In the genomic region with DNA sequence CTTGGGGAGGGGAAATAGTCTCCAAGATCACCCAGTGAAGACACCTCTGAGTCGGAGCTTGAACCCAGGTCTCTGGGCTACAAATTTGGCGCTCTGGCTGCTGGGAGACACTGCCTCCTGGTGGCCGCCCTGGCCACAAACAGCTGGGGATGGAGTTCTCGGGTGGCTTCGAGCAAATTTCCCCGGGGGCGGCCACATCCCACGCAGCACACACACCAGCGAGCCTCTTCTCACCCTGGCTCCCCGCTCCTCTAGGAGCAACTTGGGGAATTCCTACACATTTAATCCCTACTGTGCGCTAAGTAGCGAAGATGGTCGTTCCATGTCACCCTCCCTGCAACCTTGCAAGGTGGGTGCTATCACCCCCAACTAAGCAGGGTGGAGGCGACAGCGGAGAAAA, we compare ENCODE assay signal across 11 cellular contexts.
DNase-seq lines count a peak whose midpoint lies in the region; ATAC-seq, FAIRE-seq and TF ChIP-seq lines count a peak whose summit lies in the region.
"Had no signal": no experiment of that assay in that cellular context is flagged by ENCODE, and none has a peak within 500 bp of the region (broad histone marks: within the 10 kb centered on the region; RNA-seq: fewer than 3 reads in every experiment).

No MANE protein-coding gene starts in this region.

- H3K9ac ChIP-seq in Loucy (ENCODE audit: low read depth, low read length, poor library complexity, severe bottlenecking) (no peak overlapping the region), astrocyte (ENCODE audit: low read length) (no peak overlapping the region)

- no peaks in the 10 kb centered on the region for H4K20me1 ChIP-seq in Loucy (ENCODE audit: insufficient read depth, low read length, poor library complexity, severe bottlenecking)
- H4K20me1 ChIP-seq in astrocyte (ENCODE audit: insufficient read depth, low read length): no peaks in the 10 kb centered on the region

- H3K36me3 Mint-ChIP-seq in CD14-positive monocyte (no peaks in the 10 kb centered on the region), astrocyte (ENCODE audit: low read depth, unreplicated experiment) (no peaks in the 10 kb centered on the region)
- H3K36me3 Mint-ChIP-seq in naive thymus-derived CD4-positive, alpha-beta T cell: no peaks in the 10 kb centered on the region
- H3K36me3 Mint-ChIP-seq: activated naive CD4-positive, alpha-beta T cell treated with anti-CD3 and anti-CD28 coated beads, Interleukin-2, amount 50 U/mL, for 72 hours; naive B cell had no signal

- intact Hi-C loops in CD14-positive monocyte (cut with micrococcal nuclease): loop anchor here in 1 of 2 donors (5.0 kb wide), 1 partner anchor 126 kb away; no protein-coding TSS in a partner anchor
- intact Hi-C loops in naive thymus-derived CD4-positive, alpha-beta T cell (cut with micrococcal nuclease): no loop called here

- FAIRE-seq in astrocyte (lab: Jason Lieb, UNC): no peak

- H3K9me3 ChIP-seq in Loucy (ENCODE audit: insufficient read depth, low read depth, low read length): no peaks in the 10 kb centered on the region
- H3K9me3 ChIP-seq in astrocyte (ENCODE audit: insufficient read depth, low read depth, low read length): no peaks in the 10 kb centered on the region
- H3K9me3 ChIP-seq in naive thymus-derived CD4-positive, alpha-beta T cell (ENCODE audit: control insufficient read depth in 2 of 3, low read length in 3 of 3): no peaks in the 10 kb centered on the region
- H3K9me3 ChIP-seq: vagina had no signal

- H3K27me3 Mint-ChIP-seq in CD14-positive monocyte (ENCODE audit: low read depth in 3 of 3) (peaks cover 8 to 20% (median 18%) of the 10 kb centered on the region in 3 donors), astrocyte (ENCODE audit: low read depth, unreplicated experiment) (peaks cover 65% of the 10 kb centered on the region)
- H3K27me3 Mint-ChIP-seq in naive thymus-derived CD4-positive, alpha-beta T cell: peaks cover 5 to 35% (median 16%) of the 10 kb centered on the region in 5 donors

- no peak overlapping the region for H3K4me2 ChIP-seq in Loucy (ENCODE audit: low read depth, low read length, poor library complexity, severe bottlenecking)
- H3K4me2 ChIP-seq in astrocyte (ENCODE audit: low read length): no peak overlapping the region

- no peak overlapping the region for H3K27ac ChIP-seq in astrocyte (ENCODE audit: low read depth, low read length)
- H3K27ac ChIP-seq in naive thymus-derived CD4-positive, alpha-beta T cell (ENCODE audit: low read depth, low read length): no peak overlapping the region
- H3K27ac ChIP-seq: vagina had no signal

- CTCF ChIA-PET in naive thymus-derived CD4-positive, alpha-beta T cell (lab: Charles Lee): interaction anchor here (0.9 to 2.3 kb wide), 9 partner anchors 8 to 271 kb away, joined by 3 to 15 read pairs (median 3); no protein-coding TSS in a partner anchor

- H3K4me3 Mint-ChIP-seq in CD14-positive monocyte (peak overlapping the region in 1 of 2 donors; percentile 9), astrocyte (ENCODE audit: unreplicated experiment) (no peak overlapping the region)
- H3K4me3 Mint-ChIP-seq in naive thymus-derived CD4-positive, alpha-beta T cell: peak overlapping the region in 4 of 10 donors; percentile 21 to 43 (median 32)

- H3K9me3 Mint-ChIP-seq in CD14-positive monocyte (no peaks in the 10 kb centered on the region), astrocyte (ENCODE audit: unreplicated experiment) (peaks cover 11% of the 10 kb centered on the region)
- no peaks in the 10 kb centered on the region for H3K9me3 Mint-ChIP-seq in naive thymus-derived CD4-positive, alpha-beta T cell
- H3K9me3 Mint-ChIP-seq: activated naive CD4-positive, alpha-beta T cell treated with anti-CD3 and anti-CD28 coated beads, Interleukin-2, amount 50 U/mL, for 72 hours; naive B cell had no signal

- POLR2A ChIA-PET in naive thymus-derived CD4-positive, alpha-beta T cell (lab: Charles Lee): no interaction called here

- H3K4me1 ChIP-seq in Loucy (ENCODE audit: insufficient read depth, low read length, poor library complexity, severe bottlenecking): peaks cover 4% of the 10 kb centered on the region
- H3K4me1 ChIP-seq in astrocyte (ENCODE audit: insufficient read depth, low read length): peaks cover 4% of the 10 kb centered on the region
- peaks cover 0 to 4% of the 10 kb centered on the region in 2 donors for H3K4me1 ChIP-seq in naive thymus-derived CD4-positive, alpha-beta T cell (ENCODE audit: control insufficient read depth in 2 of 2, insufficient read depth in 2 of 2, low read length in 2 of 2)

- H3K27me3 ChIP-seq in Loucy (ENCODE audit: insufficient read depth, low read length, poor library complexity, severe bottlenecking) (no peaks in the 10 kb centered on the region), astrocyte (ENCODE audit: insufficient read depth, low read length) (peaks cover 6% of the 10 kb centered on the region)
- no peaks in the 10 kb centered on the region for H3K27me3 ChIP-seq in naive thymus-derived CD4-positive, alpha-beta T cell (ENCODE audit: control insufficient read depth in 2 of 2, insufficient read depth in 2 of 2, low read length in 2 of 2)
- H3K27me3 ChIP-seq: vagina had no signal

- H3K79me2 ChIP-seq in Loucy (ENCODE audit: insufficient read depth, low read length): no peaks in the 10 kb centered on the region
- no peaks in the 10 kb centered on the region for H3K79me2 ChIP-seq in astrocyte (ENCODE audit: insufficient read depth, low read length)

- no peaks in the 10 kb centered on the region for H3F3A ChIP-seq in Loucy (ENCODE audit: low read depth)

- no peak overlapping the region for H3K27ac Mint-ChIP-seq in CD14-positive monocyte
- H3K27ac Mint-ChIP-seq in astrocyte (ENCODE audit: unreplicated experiment): no peak overlapping the region
- no peak overlapping the region for H3K27ac Mint-ChIP-seq in naive thymus-derived CD4-positive, alpha-beta T cell
- H3K27ac Mint-ChIP-seq: activated naive CD4-positive, alpha-beta T cell treated with anti-CD3 and anti-CD28 coated beads, Interleukin-2, amount 50 U/mL, for 72 hours had no signal

- no peaks in the 10 kb centered on the region for H3K36me3 ChIP-seq in Loucy (ENCODE audit: insufficient read depth, low read length)
- H3K36me3 ChIP-seq in astrocyte (ENCODE audit: insufficient read depth, low read length): no peaks in the 10 kb centered on the region
- no peaks in the 10 kb centered on the region for H3K36me3 ChIP-seq in naive thymus-derived CD4-positive, alpha-beta T cell (ENCODE audit: control insufficient read depth in 2 of 3, insufficient read depth in 3 of 3, low read length in 3 of 3)
- H3K36me3 ChIP-seq: vagina had no signal

- no peaks in the 10 kb centered on the region for H3K9me2 ChIP-seq in Loucy (replicated peaks; ENCODE audit: low read depth, low read length)

- peak; percentile 46 for ATAC-seq in naive thymus-derived CD4-positive, alpha-beta T cell
- ATAC-seq in HG03565 (IDR thresholded peaks at IDR 0.05; ENCODE audit: unreplicated experiment): no peak

- no peak overlapping the region for H2AFZ ChIP-seq in Loucy (ENCODE audit: low read length)
- no peak overlapping the region for H2AFZ ChIP-seq in astrocyte (ENCODE audit: low read depth, low read length)

- H3K4me3 ChIP-seq in Loucy (ENCODE audit: low read length, poor library complexity, severe bottlenecking): no peak overlapping the region
- H3K4me3 ChIP-seq in astrocyte (ENCODE audit: insufficient read depth, low read depth, low read length): no peak overlapping the region
- H3K4me3 ChIP-seq in naive thymus-derived CD4-positive, alpha-beta T cell (ENCODE audit: low read length): no peak overlapping the region
- H3K4me3 ChIP-seq: vagina had no signal

- DNase-seq in CD14-positive monocyte (ENCODE audit: low spot score) (no peak), astrocyte (ENCODE audit: low read depth) (no peak), NCI-H774 (lab: John Stamatoyannopoulos, UW) (no peak), NCI-H187 (lab: John Stamatoyannopoulos, UW) (no peak), globus pallidus (ENCODE audit: low spot score) (no peak)
- peak in 4 of 9 donors; percentile 22 to 44 (median 34) for DNase-seq in naive thymus-derived CD4-positive, alpha-beta T cell
- DNase-seq: naive B cell had no signal

- TF ChIP-seq CTCF in CD14-positive monocyte (IDR thresholded peaks at IDR 0.05): peak; percentile 83
- peak; percentile 94 for TF ChIP-seq CTCF in Loucy (conservative IDR thresholded peaks at IDR 0.05; ENCODE audit: low read length)
- TF ChIP-seq CTCF in astrocyte (IDR thresholded peaks at IDR 0.05; ENCODE audit: insufficient read depth, low read depth, low read length): peak; percentile 35

- peaks cover 2% of the 10 kb centered on the region for H3K4me1 Mint-ChIP-seq in CD14-positive monocyte
- H3K4me1 Mint-ChIP-seq in astrocyte (ENCODE audit: low read depth, unreplicated experiment): no peaks in the 10 kb centered on the region
- H3K4me1 Mint-ChIP-seq in naive thymus-derived CD4-positive, alpha-beta T cell: peaks cover 0 to 4% (median 0%) of the 10 kb centered on the region in 7 donors

Comparison
In these comparisons a context has a peak if more than half of its experiments do, and no peak if none do; other contexts are left out.
1. CTCF ChIP-seq: peak in every context shown above with its lines; median percentile 94 in Loucy; 83 in CD14-positive monocyte; 35 in astrocyte.